1 cellular context compared by ENCODE assay signal in genomic region chr22:32355760-32356159, GRCh38.
TF ChIP-seq lines count a peak whose summit lies in the region.

No MANE protein-coding gene starts in this region.

TF ChIP-seq in HepG2, 621 proteins besides CTCF, POLR2A, EP300 and RAD21 (continued from another document):
- TF ChIP-seq, protein P1, sequence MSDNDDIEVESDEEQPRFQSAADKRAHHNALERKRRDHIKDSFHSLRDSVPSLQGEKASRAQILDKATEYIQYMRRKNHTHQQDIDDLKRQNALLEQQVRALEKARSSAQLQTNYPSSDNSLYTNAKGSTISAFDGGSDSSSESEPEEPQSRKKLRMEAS (IDR thresholded peaks at IDR 0.05): no peak
- TF ChIP-seq STAG1 (CRISPR knock-in tag; IDR thresholded peaks at IDR 0.05) (peak; percentile 59), ZNF230 (CRISPR knock-in tag; IDR thresholded peaks at IDR 0.05) (no peak)
